26 cellular contexts compared by ENCODE assay signal in genomic region chr12:102992297-102992696, GRCh38. TPM values are rescaled to one million over a fixed set of nuclear protein-coding genes. Genes with fewer than 3 reads are reported as not detected.
DNase-seq lines count a peak whose midpoint lies in the region; ATAC-seq, FAIRE-seq and TF ChIP-seq lines count a peak whose summit lies in the region.
"Had no signal": no experiment of that assay in that cellular context is flagged by ENCODE, and none has a peak within 500 bp of the region (broad histone marks: within the 10 kb centered on the region; RNA-seq: fewer than 3 reads in every experiment).

No MANE protein-coding gene starts in this region.

- DNase-seq in DMS153 (lab: John Stamatoyannopoulos, UW) (peak; percentile 10), DMS153 treated with DMSO at 0.1 percent for 48 hours (lab: John Stamatoyannopoulos, UW; ENCODE audit: unreplicated experiment) (no peak), NCI-H146 treated with DMSO at 0.1 percent for 48 hours (lab: John Stamatoyannopoulos, UW; ENCODE audit: unreplicated experiment) (peak; percentile 45), left kidney (ENCODE audit: low read depth, low spot score) (peak; percentile 49), tibial nerve (ENCODE audit: low spot score in 2 of 2) (no peak), urothelium cell line (ENCODE audit: low spot score) (no peak)
- no peak for DNase-seq in effector CD4-positive, alpha-beta T cell
- DNase-seq: activated CD8-positive, alpha-beta T cell treated with anti-CD3 and anti-CD28 coated beads for 36 hours; activated naive CD4-positive, alpha-beta T cell treated with Interleukin-2 at 50 U/mL for 16 hours; activated T-cell treated with anti-CD3 and anti-CD28 coated beads, Interleukin-2, amount 50 U/mL, for 24 hours; aorta; naive B cell; NCI-H1436; NCI-H345; ovary; right lobe of liver; T-cell; tibial artery had no signal

- 42 to 57% methylated on average over 5 of the region's 5 CpGs for WGBS in tibial nerve, 2 donors

- H3K9me3 ChIP-seq in tibial nerve = peaks cover 0 to 6% (median 0%) of the 10 kb centered on the region in 4 donors
- H3K9me3 ChIP-seq: ovary, right lobe of liver had no signal

- no peaks in the 10 kb centered on the region for H3K4me1 ChIP-seq in tibial nerve
- H3K4me1 ChIP-seq: gastroesophageal sphincter, tibial artery had no signal

- H3K4me3 ChIP-seq in tibial nerve = no peak overlapping the region
- H3K4me3 ChIP-seq: gastroesophageal sphincter, ovary, right lobe of liver, tibial artery had no signal

- ATAC-seq in GM18861 (IDR thresholded peaks at IDR 0.05; ENCODE audit: unreplicated experiment) = peak; percentile 44
- ATAC-seq: activated CD8-positive, alpha-beta T cell treated with anti-CD3 and anti-CD28 coated beads for 36 hours; esophagus mucosa; gastroesophageal sphincter; T-cell had no signal

- H3K36me3 ChIP-seq in tibial nerve = no peaks in the 10 kb centered on the region
- H3K36me3 ChIP-seq: gastroesophageal sphincter, ovary, right lobe of liver, tibial artery had no signal

- no peak for TF ChIP-seq CTCF in tibial nerve (IDR thresholded peaks at IDR 0.05)

- H3K27me3 ChIP-seq in tibial nerve = no peaks in the 10 kb centered on the region
- H3K27me3 ChIP-seq: ovary, right lobe of liver, tibial artery had no signal

- no peak overlapping the region for H3K27ac ChIP-seq in tibial nerve
- H3K27ac ChIP-seq: 22Rv1, gastroesophageal sphincter, ovary, right lobe of liver, tibial artery had no signal

- TF ChIP-seq POLR2A in tibial nerve (IDR thresholded peaks at IDR 0.05) = no peak

- no peak for FAIRE-seq in urothelium cell line (lab: Jason Lieb, UNC)
- FAIRE-seq: D721Med, G401.6 had no signal

- no peak for TF ChIP-seq EP300 in tibial nerve (IDR thresholded peaks at IDR 0.05)

RNA-seq across cellular contexts. Expression of gene ASCL1, which starts 34.8 kb away (rescaled TPM):
- total RNA-seq in tibial nerve = 1 to 10 TPM in 1 of 4 donors, not detected in 3; 1.6 TPM
- total RNA-seq: activated CD8-positive, alpha-beta T cell treated with anti-CD3 and anti-CD28 coated beads for 36 hours; aorta; B cell; esophagus mucosa; MCF 10A; T-cell had no signal

Comparison
In these comparisons a context has a peak if more than half of its experiments do, and no peak if none do; other contexts are left out.
1. DNase-seq: peak in DMS153 (single experiment), NCI-H146 treated with DMSO at 0.1 percent for 48 hours (single experiment) and left kidney (single experiment); none in DMS153 treated with DMSO at 0.1 percent for 48 hours (single experiment), effector CD4-positive, alpha-beta T cell (single experiment), tibial nerve (0 of 2) and urothelium cell line (single experiment).